1 cellular context compared by ENCODE assay signal in genomic region chr20:35578469-35578868, GRCh38.
A peak's percentile ranks its signal among the peaks of the same experiment; 100 is the strongest.
TF ChIP-seq lines count a peak whose summit lies in the region.

No MANE protein-coding gene starts in this region.

TF ChIP-seq in K562, 482 proteins besides CTCF, POLR2A, EP300 and RAD21:
- TF ChIP-seq, protein P1, sequence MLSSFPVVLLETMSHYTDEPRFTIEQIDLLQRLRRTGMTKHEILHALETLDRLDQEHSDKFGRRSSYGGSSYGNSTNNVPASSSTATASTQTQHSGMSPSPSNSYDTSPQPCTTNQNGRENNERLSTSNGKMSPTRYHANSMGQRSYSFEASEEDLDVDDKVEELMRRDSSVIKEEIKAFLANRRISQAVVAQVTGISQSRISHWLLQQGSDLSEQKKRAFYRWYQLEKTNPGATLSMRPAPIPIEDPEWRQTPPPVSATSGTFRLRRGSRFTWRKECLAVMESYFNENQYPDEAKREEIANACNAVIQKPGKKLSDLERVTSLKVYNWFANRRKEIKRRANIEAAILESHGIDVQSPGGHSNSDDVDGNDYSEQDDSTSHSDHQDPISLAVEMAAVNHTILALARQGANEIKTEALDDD (IDR thresholded peaks at IDR 0.05), result no peak
- TF ChIP-seq ETV6 (IDR thresholded peaks at IDR 0.05; ENCODE audit: borderline replicate concordance in 1 of 2, low read depth in 2 of 2, low read length in 1 of 2) (no peak), ETV6 (CRISPR knock-in tag; IDR thresholded peaks at IDR 0.05; ENCODE audit: borderline replicate concordance) (no peak), ZNF512 (tag; IDR thresholded peaks at IDR 0.05) (no peak), ATF3 (IDR thresholded peaks at IDR 0.05) (peak; percentile 24; the same call in 1 of the 2 replicates), ATF3 (CRISPR knock-in tag; conservative IDR thresholded peaks at IDR 0.05) (no peak), CEBPG (CRISPR knock-in tag; IDR thresholded peaks at IDR 0.05) (peak; percentile 11; the same call in 1 of the 2 replicates), CEBPG (tag; conservative IDR thresholded peaks at IDR 0.05 in 1 of 2, IDR thresholded peaks at IDR 0.05 in 1 of 2) (0 out of 4 replicates have a peak, but pooled peaks of 1 of the 2 experiments have one; percentile 33), POLR3A (IDR thresholded peaks at IDR 0.05; ENCODE audit: borderline replicate concordance, extremely low read depth, insufficient read depth, insufficient read length) (no peak), CEBPB (tag; IDR thresholded peaks at IDR 0.05) (0 out of 2 replicates have a peak, but pooled peaks have one; percentile 56), CREB5 (CRISPR knock-in tag; IDR thresholded peaks at IDR 0.05) (no peak)
- TF ChIP-seq, protein P2, sequence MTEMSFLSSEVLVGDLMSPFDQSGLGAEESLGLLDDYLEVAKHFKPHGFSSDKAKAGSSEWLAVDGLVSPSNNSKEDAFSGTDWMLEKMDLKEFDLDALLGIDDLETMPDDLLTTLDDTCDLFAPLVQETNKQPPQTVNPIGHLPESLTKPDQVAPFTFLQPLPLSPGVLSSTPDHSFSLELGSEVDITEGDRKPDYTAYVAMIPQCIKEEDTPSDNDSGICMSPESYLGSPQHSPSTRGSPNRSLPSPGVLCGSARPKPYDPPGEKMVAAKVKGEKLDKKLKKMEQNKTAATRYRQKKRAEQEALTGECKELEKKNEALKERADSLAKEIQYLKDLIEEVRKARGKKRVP (CRISPR knock-in tag; IDR thresholded peaks at IDR 0.05), result no peak
